Comparison of ENCODE assay signal across 27 cellular contexts in genomic region chr16:19963306-19963705, GRCh38.
DNase-seq lines count a peak whose midpoint lies in the region; ATAC-seq and TF ChIP-seq lines count a peak whose summit lies in the region.
"Had no signal": no experiment of that assay in that cellular context is flagged by ENCODE, and none has a peak within 500 bp of the region (broad histone marks: within the 10 kb centered on the region; RNA-seq: fewer than 3 reads in every experiment).

No MANE protein-coding gene starts in this region.

- no peaks in the 10 kb centered on the region for H3K36me3 ChIP-seq in transverse colon
- H3K36me3 ChIP-seq: cardiac muscle cell, neural progenitor cell, Peyer's patch, SJSA1, upper lobe of right lung had no signal

- no peaks in the 10 kb centered on the region for H3K4me1 ChIP-seq in transverse colon
- H3K4me1 ChIP-seq: neural progenitor cell, Peyer's patch, SJSA1, upper lobe of right lung had no signal

- no peak overlapping the region for H3K27ac ChIP-seq in transverse colon
- H3K27ac ChIP-seq: cardiac muscle cell, neural progenitor cell, Peyer's patch, SJSA1, skin epidermis, upper lobe of right lung had no signal

- in situ Hi-C loops in transverse colon (cut with MboI; ENCODE audit: low pct_ligation_motif_present in 1 of 4, low pct_unique_long_range_greater_than_20kb in 1 of 4, low sequenced_read_pairs in 3 of 4), result no loop called here

- TF ChIP-seq CTCF in transverse colon (IDR thresholded peaks at IDR 0.05), result no peak

- no peak for ATAC-seq in GM18868 (IDR thresholded peaks at IDR 0.05; ENCODE audit: unreplicated experiment)
- ATAC-seq: GM12878, upper lobe of right lung had no signal

- H3K4me3 ChIP-seq in transverse colon, result no peak overlapping the region
- H3K4me3 ChIP-seq: cardiac muscle cell, GM12878, neural progenitor cell, Peyer's patch, SJSA1, skin epidermis, upper lobe of right lung had no signal

- intact Hi-C loops in transverse colon (cut with DNase I; ENCODE audit: low total_unique reads), result no loop called here

- H3K27me3 ChIP-seq in transverse colon, result peaks cover 10% of the 10 kb centered on the region
- H3K27me3 ChIP-seq: cardiac muscle cell, neural progenitor cell, Peyer's patch, upper lobe of right lung had no signal

- no peak for TF ChIP-seq EP300 in transverse colon (IDR thresholded peaks at IDR 0.05; ENCODE audit: low read depth)

- TF ChIP-seq POLR2A in transverse colon (IDR thresholded peaks at IDR 0.05), result no peak

- DNase-seq in Ammon's horn (ENCODE audit: low spot score) (peak; percentile 53), NCI-H1105 (lab: John Stamatoyannopoulos, UW) (peak; percentile 39), cerebellum (ENCODE audit: low spot score) (peak; percentile 9), medulla oblongata (ENCODE audit: extremely low spot score) (peak; percentile 4), transverse colon (no peak)
- DNase-seq in activated CD4-positive, alpha-beta T cell treated with anti-CD3 and anti-CD28 coated beads, Interleukin-2, amount 50 U/mL, for 4 hours, result no peak
- DNase-seq in activated naive CD4-positive, alpha-beta T cell treated with Interleukin-2 at 50 U/mL for 16 hours, result no peak
- DNase-seq: activated naive CD4-positive, alpha-beta T cell treated with anti-CD3 and anti-CD28 coated beads for 36 hours; activated T-cell treated with anti-CD3 and anti-CD28 coated beads, Interleukin-2, amount 50 U/mL, for 24 hours; amniotic stem cell; dermis blood vessel endothelial cell; DMS79 treated with DMSO at 0.1 percent for 48 hours; glutamatergic neuron; H7; kidney glomerular epithelial cell; mammary epithelial cell; NCI-H1930; NCI-H510A treated with DMSO at 0.1 percent for 48 hours; Peyer's patch; stimulated activated CD4-positive, alpha-beta T cell treated with anti-CD3 and anti-CD28 coated beads, Interleukin-1b, Interleukin-23, amount 100 ng/mL, for 48 hours; upper lobe of right lung had no signal

- WGBS in transverse colon (ENCODE audit: low coverage in 1 of 2), 2 donors, result 58% methylated on average over 4 of the region's 4 CpGs; no CpG with 5 or more reads in 1 of the 2 donors

- peaks cover 0 to 3% of the 10 kb centered on the region in 2 donors for H3K9me3 ChIP-seq in transverse colon
- H3K9me3 ChIP-seq: Peyer's patch, SJSA1, upper lobe of right lung had no signal

Comparison
In these comparisons a context has a peak if more than half of its experiments do, and no peak if none do; other contexts are left out.
1. DNase-seq: peak in Ammon's horn (single experiment), NCI-H1105 (single experiment), cerebellum (single experiment) and medulla oblongata (single experiment); none in activated CD4-positive, alpha-beta T cell treated with anti-CD3 and anti-CD28 coated beads, Interleukin-2, amount 50 U/mL, for 4 hours (0 of 2), transverse colon (single experiment) and activated naive CD4-positive, alpha-beta T cell treated with Interleukin-2 at 50 U/mL for 16 hours (single experiment).